1 cellular context compared by ENCODE assay signal in the genomic region with DNA sequence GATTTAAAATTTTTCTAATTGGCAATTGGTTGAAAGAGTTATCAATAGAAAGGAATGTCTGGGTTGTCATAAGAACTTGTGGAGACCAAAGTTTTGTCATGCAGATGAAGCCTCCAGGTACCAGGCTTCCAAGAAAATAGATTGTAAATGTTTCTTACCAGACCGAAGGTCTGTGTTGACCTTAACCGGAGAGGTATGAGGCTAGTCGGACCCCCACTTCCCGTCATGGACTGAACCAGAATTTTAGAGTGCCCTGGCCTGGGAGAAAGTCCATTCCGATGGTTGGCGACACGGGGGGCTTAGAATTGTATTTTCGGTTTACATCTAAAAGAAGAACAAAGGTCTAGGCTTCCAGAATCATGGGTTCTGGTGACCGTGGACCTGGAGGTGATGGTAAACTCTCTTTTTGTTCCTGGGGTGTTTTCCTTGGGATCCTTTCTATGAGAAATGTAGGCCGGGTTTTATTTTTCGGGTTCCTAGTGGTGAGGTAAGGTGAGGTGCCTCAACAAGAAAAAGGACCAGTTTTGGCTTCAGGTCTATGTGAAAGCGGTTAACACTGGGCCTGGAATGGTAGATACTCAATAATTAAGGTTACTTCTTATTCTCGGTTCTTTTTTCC.
TF ChIP-seq lines count a peak whose summit lies in the region.

No MANE protein-coding gene starts in this region.

TF ChIP-seq in K562, 482 proteins besides CTCF, POLR2A, EP300 and RAD21 (continued from another document and continues in another):
- TF ChIP-seq HMBOX1 (IDR thresholded peaks at IDR 0.05) (no peak), CHD1 (IDR thresholded peaks at IDR 0.05; ENCODE audit: low read length) (no peak), ZC3H4 (CRISPR knock-in tag; IDR thresholded peaks at IDR 0.05; ENCODE audit: borderline replicate concordance) (no peak), SNIP1 (IDR thresholded peaks at IDR 0.05; ENCODE audit: low read depth) (no peak), SMAD1 (IDR thresholded peaks at IDR 0.05; ENCODE audit: low read depth, low read length, partially characterized antibody) (no peak), ASH1L (IDR thresholded peaks at IDR 0.05; ENCODE audit: borderline replicate concordance, low read depth, partially characterized antibody) (peak; percentile 25), SRSF7 (optimal IDR thresholded peaks at IDR 0.05; ENCODE audit: low read depth, low read length) (no peak), SRF (CRISPR knock-in tag; IDR thresholded peaks at IDR 0.05) (no peak), POLR2H (tag; IDR thresholded peaks at IDR 0.05; ENCODE audit: low read depth) (peak; percentile 76; the same call in 1 of the 2 replicates), DNMT1 (IDR thresholded peaks at IDR 0.05) (no peak), STAT5B (CRISPR knock-in tag; IDR thresholded peaks at IDR 0.05) (no peak), ZNF212 (CRISPR knock-in tag; IDR thresholded peaks at IDR 0.05) (no peak), HDAC2 (IDR thresholded peaks at IDR 0.05) (no peak), HNRNPK (IDR thresholded peaks at IDR 0.05; ENCODE audit: low read depth, low read length, poor library complexity, severe bottlenecking) (no peak), MCM2 (IDR thresholded peaks at IDR 0.05; ENCODE audit: low read depth) (no peak), TCF7 (IDR thresholded peaks at IDR 0.05; ENCODE audit: borderline replicate concordance) (peak; percentile 9; the same call in 1 of the 2 replicates), CREBBP (IDR thresholded peaks at IDR 0.05; ENCODE audit: low read depth, low read length) (no peak), ZNF253 (CRISPR knock-in tag; conservative IDR thresholded peaks at IDR 0.05) (no peak), ZNF764 (CRISPR knock-in tag; IDR thresholded peaks at IDR 0.05; ENCODE audit: low read depth) (no peak), SUPT5H (IDR thresholded peaks at IDR 0.05) (no peak), HMG20A (CRISPR knock-in tag; conservative IDR thresholded peaks at IDR 0.05) (no peak), ZNF3 (CRISPR knock-in tag; IDR thresholded peaks at IDR 0.05) (no peak), ZKSCAN1 (IDR thresholded peaks at IDR 0.05; ENCODE audit: low read depth, low read length) (no peak), ZNF124 (CRISPR knock-in tag; IDR thresholded peaks at IDR 0.05) (no peak), HNRNPH1 (optimal IDR thresholded peaks at IDR 0.05; ENCODE audit: low read depth, low read length) (no peak), ETV6 (IDR thresholded peaks at IDR 0.05; ENCODE audit: borderline replicate concordance in 1 of 2, low read depth in 2 of 2, low read length in 1 of 2) (no peak), ETV6 (CRISPR knock-in tag; IDR thresholded peaks at IDR 0.05; ENCODE audit: borderline replicate concordance) (no peak), NFYB (IDR thresholded peaks at IDR 0.05; ENCODE audit: extremely low read depth, insufficient read length) (no peak), RBFOX2 (IDR thresholded peaks at IDR 0.05; ENCODE audit: low read depth, low read length) (no peak), RUNX1 (IDR thresholded peaks at IDR 0.05; ENCODE audit: low read depth) (no peak), SIN3A (IDR thresholded peaks at IDR 0.05; ENCODE audit: borderline replicate concordance in 2 of 2, control insufficient read depth in 1 of 2, low read depth in 2 of 2, low read length in 2 of 2) (no peak), RFX5 (IDR thresholded peaks at IDR 0.05; ENCODE audit: low read depth, low read length) (no peak), POU5F1 (IDR thresholded peaks at IDR 0.05; ENCODE audit: borderline replicate concordance, low read depth, low read length, partially characterized antibody) (peak; percentile 39), PHB (CRISPR knock-in tag; IDR thresholded peaks at IDR 0.05) (no peak), ZNF311 (CRISPR knock-in tag; IDR thresholded peaks at IDR 0.05) (no peak), ZNF274 (IDR thresholded peaks at IDR 0.05; ENCODE audit: borderline replicate concordance, low read depth, low read length) (no peak), POLR2B (IDR thresholded peaks at IDR 0.05; ENCODE audit: low read depth, partially characterized antibody) (no peak), RBM34 (IDR thresholded peaks at IDR 0.05; ENCODE audit: borderline replicate concordance, insufficient read depth, low read length) (no peak), CBX3 (IDR thresholded peaks at IDR 0.05; ENCODE audit: borderline replicate concordance in 1 of 2, low read length in 2 of 2) (no peak), CHCHD3 (CRISPR knock-in tag; IDR thresholded peaks at IDR 0.05) (no peak), MEF2D (tag; conservative IDR thresholded peaks at IDR 0.05; ENCODE audit: low read depth) (0 out of 2 replicates have a peak, but pooled peaks have one; percentile 39), MBD1 (CRISPR knock-in tag; IDR thresholded peaks at IDR 0.05) (0 out of 2 replicates have a peak, but pooled peaks have one; percentile 33), PYGO2 (tag; IDR thresholded peaks at IDR 0.05) (no peak), ARNT (IDR thresholded peaks at IDR 0.05) (0 out of 4 replicates have a peak, but pooled peaks of 1 of the 2 experiments have one; percentile 66), DMBX1 (CRISPR knock-in tag; IDR thresholded peaks at IDR 0.05; ENCODE audit: borderline replicate concordance) (0 out of 2 replicates have a peak, but pooled peaks have one; percentile 23), FOSL1 (tag; conservative IDR thresholded peaks at IDR 0.05) (no peak), NELFE (IDR thresholded peaks at IDR 0.05; ENCODE audit: insufficient read depth, insufficient read length) (no peak), EP400 (IDR thresholded peaks at IDR 0.05) (no peak), NR2C2 (CRISPR knock-in tag; IDR thresholded peaks at IDR 0.05) (no peak), NR2C2 (tag; IDR thresholded peaks at IDR 0.05) (no peak), ATF7 (IDR thresholded peaks at IDR 0.05) (no peak), ELK1 (CRISPR knock-in tag; IDR thresholded peaks at IDR 0.05) (no peak), JUNB (CRISPR knock-in tag; conservative IDR thresholded peaks at IDR 0.05) (no peak), ADNP (tag; IDR thresholded peaks at IDR 0.05) (no peak), C11orf30 (IDR thresholded peaks at IDR 0.05; ENCODE audit: low read depth) (no peak), EHMT2 (IDR thresholded peaks at IDR 0.05) (0 out of 2 replicates have a peak, but pooled peaks have one; percentile 14)
- TF ChIP-seq, protein P1, sequence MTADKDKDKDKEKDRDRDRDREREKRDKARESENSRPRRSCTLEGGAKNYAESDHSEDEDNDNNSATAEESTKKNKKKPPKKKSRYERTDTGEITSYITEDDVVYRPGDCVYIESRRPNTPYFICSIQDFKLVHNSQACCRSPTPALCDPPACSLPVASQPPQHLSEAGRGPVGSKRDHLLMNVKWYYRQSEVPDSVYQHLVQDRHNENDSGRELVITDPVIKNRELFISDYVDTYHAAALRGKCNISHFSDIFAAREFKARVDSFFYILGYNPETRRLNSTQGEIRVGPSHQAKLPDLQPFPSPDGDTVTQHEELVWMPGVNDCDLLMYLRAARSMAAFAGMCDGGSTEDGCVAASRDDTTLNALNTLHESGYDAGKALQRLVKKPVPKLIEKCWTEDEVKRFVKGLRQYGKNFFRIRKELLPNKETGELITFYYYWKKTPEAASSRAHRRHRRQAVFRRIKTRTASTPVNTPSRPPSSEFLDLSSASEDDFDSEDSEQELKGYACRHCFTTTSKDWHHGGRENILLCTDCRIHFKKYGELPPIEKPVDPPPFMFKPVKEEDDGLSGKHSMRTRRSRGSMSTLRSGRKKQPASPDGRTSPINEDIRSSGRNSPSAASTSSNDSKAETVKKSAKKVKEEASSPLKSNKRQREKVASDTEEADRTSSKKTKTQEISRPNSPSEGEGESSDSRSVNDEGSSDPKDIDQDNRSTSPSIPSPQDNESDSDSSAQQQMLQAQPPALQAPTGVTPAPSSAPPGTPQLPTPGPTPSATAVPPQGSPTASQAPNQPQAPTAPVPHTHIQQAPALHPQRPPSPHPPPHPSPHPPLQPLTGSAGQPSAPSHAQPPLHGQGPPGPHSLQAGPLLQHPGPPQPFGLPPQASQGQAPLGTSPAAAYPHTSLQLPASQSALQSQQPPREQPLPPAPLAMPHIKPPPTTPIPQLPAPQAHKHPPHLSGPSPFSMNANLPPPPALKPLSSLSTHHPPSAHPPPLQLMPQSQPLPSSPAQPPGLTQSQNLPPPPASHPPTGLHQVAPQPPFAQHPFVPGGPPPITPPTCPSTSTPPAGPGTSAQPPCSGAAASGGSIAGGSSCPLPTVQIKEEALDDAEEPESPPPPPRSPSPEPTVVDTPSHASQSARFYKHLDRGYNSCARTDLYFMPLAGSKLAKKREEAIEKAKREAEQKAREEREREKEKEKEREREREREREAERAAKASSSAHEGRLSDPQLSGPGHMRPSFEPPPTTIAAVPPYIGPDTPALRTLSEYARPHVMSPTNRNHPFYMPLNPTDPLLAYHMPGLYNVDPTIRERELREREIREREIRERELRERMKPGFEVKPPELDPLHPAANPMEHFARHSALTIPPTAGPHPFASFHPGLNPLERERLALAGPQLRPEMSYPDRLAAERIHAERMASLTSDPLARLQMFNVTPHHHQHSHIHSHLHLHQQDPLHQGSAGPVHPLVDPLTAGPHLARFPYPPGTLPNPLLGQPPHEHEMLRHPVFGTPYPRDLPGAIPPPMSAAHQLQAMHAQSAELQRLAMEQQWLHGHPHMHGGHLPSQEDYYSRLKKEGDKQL (CRISPR knock-in tag; IDR thresholded peaks at IDR 0.05; ENCODE audit: borderline replicate concordance) = no peak
- TF ChIP-seq, protein P2, sequence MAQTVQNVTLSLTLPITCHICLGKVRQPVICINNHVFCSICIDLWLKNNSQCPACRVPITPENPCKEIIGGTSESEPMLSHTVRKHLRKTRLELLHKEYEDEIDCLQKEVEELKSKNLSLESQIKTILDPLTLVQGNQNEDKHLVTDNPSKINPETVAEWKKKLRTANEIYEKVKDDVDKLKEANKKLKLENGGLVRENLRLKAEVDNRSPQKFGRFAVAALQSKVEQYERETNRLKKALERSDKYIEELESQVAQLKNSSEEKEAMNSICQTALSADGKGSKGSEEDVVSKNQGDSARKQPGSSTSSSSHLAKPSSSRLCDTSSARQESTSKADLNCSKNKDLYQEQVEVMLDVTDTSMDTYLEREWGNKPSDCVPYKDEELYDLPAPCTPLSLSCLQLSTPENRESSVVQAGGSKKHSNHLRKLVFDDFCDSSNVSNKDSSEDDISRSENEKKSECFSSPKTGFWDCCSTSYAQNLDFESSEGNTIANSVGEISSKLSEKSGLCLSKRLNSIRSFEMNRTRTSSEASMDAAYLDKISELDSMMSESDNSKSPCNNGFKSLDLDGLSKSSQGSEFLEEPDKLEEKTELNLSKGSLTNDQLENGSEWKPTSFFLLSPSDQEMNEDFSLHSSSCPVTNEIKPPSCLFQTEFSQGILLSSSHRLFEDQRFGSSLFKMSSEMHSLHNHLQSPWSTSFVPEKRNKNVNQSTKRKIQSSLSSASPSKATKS (CRISPR knock-in tag; IDR thresholded peaks at IDR 0.05) = no peak
- TF ChIP-seq, protein P3, sequence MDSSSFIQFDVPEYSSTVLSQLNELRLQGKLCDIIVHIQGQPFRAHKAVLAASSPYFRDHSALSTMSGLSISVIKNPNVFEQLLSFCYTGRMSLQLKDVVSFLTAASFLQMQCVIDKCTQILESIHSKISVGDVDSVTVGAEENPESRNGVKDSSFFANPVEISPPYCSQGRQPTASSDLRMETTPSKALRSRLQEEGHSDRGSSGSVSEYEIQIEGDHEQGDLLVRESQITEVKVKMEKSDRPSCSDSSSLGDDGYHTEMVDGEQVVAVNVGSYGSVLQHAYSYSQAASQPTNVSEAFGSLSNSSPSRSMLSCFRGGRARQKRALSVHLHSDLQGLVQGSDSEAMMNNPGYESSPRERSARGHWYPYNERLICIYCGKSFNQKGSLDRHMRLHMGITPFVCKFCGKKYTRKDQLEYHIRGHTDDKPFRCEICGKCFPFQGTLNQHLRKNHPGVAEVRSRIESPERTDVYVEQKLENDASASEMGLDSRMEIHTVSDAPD (CRISPR knock-in tag; IDR thresholded peaks at IDR 0.05) = no peak
- TF ChIP-seq, protein P4, sequence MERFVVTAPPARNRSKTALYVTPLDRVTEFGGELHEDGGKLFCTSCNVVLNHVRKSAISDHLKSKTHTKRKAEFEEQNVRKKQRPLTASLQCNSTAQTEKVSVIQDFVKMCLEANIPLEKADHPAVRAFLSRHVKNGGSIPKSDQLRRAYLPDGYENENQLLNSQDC (CRISPR knock-in tag; IDR thresholded peaks at IDR 0.05) = 0 out of 2 replicates have a peak, but pooled peaks have one; percentile 61
- TF ChIP-seq, protein P5, sequence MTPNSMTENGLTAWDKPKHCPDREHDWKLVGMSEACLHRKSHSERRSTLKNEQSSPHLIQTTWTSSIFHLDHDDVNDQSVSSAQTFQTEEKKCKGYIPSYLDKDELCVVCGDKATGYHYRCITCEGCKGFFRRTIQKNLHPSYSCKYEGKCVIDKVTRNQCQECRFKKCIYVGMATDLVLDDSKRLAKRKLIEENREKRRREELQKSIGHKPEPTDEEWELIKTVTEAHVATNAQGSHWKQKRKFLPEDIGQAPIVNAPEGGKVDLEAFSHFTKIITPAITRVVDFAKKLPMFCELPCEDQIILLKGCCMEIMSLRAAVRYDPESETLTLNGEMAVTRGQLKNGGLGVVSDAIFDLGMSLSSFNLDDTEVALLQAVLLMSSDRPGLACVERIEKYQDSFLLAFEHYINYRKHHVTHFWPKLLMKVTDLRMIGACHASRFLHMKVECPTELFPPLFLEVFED (CRISPR knock-in tag; conservative IDR thresholded peaks at IDR 0.05) = no peak
